2 cellular contexts compared by ENCODE assay signal in the genomic region with DNA sequence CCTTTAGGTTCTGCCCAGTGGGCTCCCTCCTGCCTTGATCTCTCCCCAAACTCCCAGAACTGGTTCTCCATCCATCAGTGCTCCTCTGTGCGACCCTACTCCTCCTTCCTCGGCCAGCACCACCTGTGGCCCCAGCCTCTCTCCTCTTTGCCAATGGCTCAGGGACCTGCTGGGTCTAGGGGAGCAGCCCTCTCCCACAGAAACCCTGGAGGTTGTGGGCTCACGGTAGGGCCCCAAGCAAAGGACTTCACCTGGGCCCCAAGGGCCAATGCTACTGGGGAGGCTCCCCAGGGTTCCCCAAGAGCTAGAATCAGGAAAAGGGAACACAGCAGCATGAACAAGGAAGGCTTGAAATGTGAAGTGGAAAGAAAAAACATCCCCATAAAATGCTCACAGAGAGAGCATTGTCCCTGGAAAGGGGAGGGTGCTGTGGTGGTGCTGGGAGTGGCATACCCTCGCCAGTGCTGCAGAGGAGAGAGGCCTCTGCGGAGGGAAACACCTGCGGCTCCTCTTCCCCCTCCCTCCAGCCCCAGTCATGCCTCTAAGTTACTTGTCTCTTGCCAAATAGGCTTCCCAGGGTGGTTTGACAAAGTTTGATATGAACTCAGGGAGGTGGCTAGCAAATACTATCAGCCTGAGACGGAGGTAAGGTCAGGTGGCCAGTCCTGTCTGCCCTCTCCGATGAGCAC.
TF ChIP-seq lines count a peak whose summit lies in the region.

No MANE protein-coding gene starts in this region.

TF ChIP-seq in HEK293, 187 proteins besides CTCF, POLR2A, EP300 and RAD21 (continued from another document):
- TF ChIP-seq ZNF23 (tag by site-specific recombination; IDR thresholded peaks at IDR 0.05; ENCODE audit: borderline replicate concordance) (no peak), ZIC2 (tag by site-specific recombination; IDR thresholded peaks at IDR 0.05) (peak; percentile 82), ZNF274 (IDR thresholded peaks at IDR 0.05; ENCODE audit: low read length) (no peak), ZNF274 (tag by site-specific recombination; IDR thresholded peaks at IDR 0.05; ENCODE audit: borderline replicate concordance) (no peak), KLF10 (tag by site-specific recombination; IDR thresholded peaks at IDR 0.05) (no peak), SCRT2 (tag by site-specific recombination; IDR thresholded peaks at IDR 0.05) (peak; percentile 96)

TF ChIP-seq in SK-N-SH treated with all-trans-retinoic acid at 6 μM for 48 hours, 23 proteins besides CTCF, POLR2A, EP300 and RAD21 (continued from another document):
- TF ChIP-seq, protein P1, sequence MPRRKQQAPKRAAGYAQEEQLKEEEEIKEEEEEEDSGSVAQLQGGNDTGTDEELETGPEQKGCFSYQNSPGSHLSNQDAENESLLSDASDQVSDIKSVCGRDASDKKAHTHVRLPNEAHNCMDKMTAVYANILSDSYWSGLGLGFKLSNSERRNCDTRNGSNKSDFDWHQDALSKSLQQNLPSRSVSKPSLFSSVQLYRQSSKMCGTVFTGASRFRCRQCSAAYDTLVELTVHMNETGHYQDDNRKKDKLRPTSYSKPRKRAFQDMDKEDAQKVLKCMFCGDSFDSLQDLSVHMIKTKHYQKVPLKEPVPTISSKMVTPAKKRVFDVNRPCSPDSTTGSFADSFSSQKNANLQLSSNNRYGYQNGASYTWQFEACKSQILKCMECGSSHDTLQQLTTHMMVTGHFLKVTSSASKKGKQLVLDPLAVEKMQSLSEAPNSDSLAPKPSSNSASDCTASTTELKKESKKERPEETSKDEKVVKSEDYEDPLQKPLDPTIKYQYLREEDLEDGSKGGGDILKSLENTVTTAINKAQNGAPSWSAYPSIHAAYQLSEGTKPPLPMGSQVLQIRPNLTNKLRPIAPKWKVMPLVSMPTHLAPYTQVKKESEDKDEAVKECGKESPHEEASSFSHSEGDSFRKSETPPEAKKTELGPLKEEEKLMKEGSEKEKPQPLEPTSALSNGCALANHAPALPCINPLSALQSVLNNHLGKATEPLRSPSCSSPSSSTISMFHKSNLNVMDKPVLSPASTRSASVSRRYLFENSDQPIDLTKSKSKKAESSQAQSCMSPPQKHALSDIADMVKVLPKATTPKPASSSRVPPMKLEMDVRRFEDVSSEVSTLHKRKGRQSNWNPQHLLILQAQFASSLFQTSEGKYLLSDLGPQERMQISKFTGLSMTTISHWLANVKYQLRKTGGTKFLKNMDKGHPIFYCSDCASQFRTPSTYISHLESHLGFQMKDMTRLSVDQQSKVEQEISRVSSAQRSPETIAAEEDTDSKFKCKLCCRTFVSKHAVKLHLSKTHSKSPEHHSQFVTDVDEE (CRISPR knock-in tag; IDR thresholded peaks at IDR 0.05), result no peak
- TF ChIP-seq SNAI2 (CRISPR knock-in tag; IDR thresholded peaks at IDR 0.05), result no peak
- no peak for TF ChIP-seq PPARA (CRISPR knock-in tag; IDR thresholded peaks at IDR 0.05; ENCODE audit: borderline replicate concordance)
